In the genomic region with DNA sequence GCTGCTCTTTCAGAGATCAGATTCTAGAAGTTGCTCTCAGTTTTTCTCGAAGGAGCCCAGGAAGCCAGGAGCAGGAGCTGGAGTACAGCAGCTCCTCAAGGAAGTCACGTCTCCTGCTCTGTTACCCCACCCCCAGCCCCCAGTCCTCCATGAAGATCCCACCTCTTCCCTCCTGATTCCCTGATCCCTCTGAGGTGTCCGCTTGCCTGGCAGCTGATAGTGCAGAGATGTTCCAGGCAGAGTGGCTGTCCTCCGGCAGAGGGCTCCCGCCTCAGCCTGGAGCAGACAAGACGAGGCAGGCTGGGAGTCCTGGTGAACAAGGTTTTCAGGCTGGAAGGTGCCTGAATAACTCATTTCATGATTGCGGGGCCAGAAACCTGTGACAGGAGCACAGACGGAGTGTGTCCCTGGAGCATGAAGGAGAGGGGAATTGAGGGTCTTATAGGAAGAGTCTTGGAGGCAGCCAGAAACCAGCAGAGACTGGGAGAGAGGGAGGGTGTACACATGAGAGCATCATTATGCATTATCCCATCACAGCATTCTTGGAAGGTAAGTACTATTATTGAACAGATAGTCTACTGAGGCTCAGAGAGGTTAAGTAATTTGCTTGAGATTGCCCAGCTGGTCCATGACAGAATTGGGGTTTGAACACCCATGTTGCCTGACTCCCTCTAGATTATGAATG, we compare ENCODE assay signal across 8 cellular contexts. TPM values are rescaled to one million over a fixed set of nuclear protein-coding genes. Genes with fewer than 3 reads are reported as not detected.
DNase-seq lines count a peak whose midpoint lies in the region; ATAC-seq and TF ChIP-seq lines count a peak whose summit lies in the region.

No MANE protein-coding gene starts in this region.

- H3K4me1 ChIP-seq in body of pancreas (no peaks in the 10 kb centered on the region), OCI-LY7 (ENCODE audit: insufficient read depth, low read length, poor library complexity, severe bottlenecking) (no peaks in the 10 kb centered on the region)

- no peaks in the 10 kb centered on the region for H3K9me2 ChIP-seq in OCI-LY7 (ENCODE audit: insufficient read depth, low read length)

- TF ChIP-seq CTCF in body of pancreas (IDR thresholded peaks at IDR 0.05) (peak in 6 of 7 experiments; percentile 13 to 28 (median 21)), OCI-LY7 (conservative IDR thresholded peaks at IDR 0.05; ENCODE audit: low read length) (no peak)

- intact Hi-C loops in body of pancreas (cut with DNase I) = no loop called here
- intact Hi-C loops in OCI-LY7 (cut with micrococcal nuclease; ENCODE audit: unreplicated experiment) = no loop called here

- H3K36me3 ChIP-seq in body of pancreas (replicated peaks in 1 of 2; ENCODE audit: insufficient read depth in 1 of 2, low read depth in 2 of 2) (no peaks in the 10 kb centered on the region), OCI-LY7 (ENCODE audit: insufficient read depth, low read length) (no peaks in the 10 kb centered on the region)

- no peaks in the 10 kb centered on the region for H3K9me3 ChIP-seq in body of pancreas
- no peaks in the 10 kb centered on the region for H3K9me3 ChIP-seq in OCI-LY7 (ENCODE audit: low read length)

- peak; percentile 4 to 24 for DNase-seq in stimulated activated CD4-positive, alpha-beta T cell treated with anti-CD3 and anti-CD28 coated beads, Interleukin-15, amount 100 ng/mL, for 48 hours (ENCODE audit: low read depth in 2 of 2)
- DNase-seq in stimulated activated CD4-positive, alpha-beta T cell treated with anti-CD3 and anti-CD28 coated beads, Interleukin-12 subunit alpha, Interleukin-12 subunit beta, amount 100 ng/mL, for 4 hours = no peak
- DNase-seq in NCI-H69 (lab: John Stamatoyannopoulos, UW) = peak; percentile 85
- DNase-seq in body of pancreas = peak; percentile 15 to 40 (median 36)
- DNase-seq in iPS DF 19.7 (ENCODE audit: low read depth, low spot score) = peak; percentile 23
- peak; percentile 68 for DNase-seq in renal cortical epithelial cell (ENCODE audit: low read depth)
- DNase-seq in OCI-LY7 (ENCODE audit: low spot score) = no peak
- no peak for DNase-seq in DMS79 (lab: John Stamatoyannopoulos, UW)

- 2 to 3% methylated on average over 4 to 8 of the region's 8 CpGs for WGBS in body of pancreas, 2 donors

- no peaks in the 10 kb centered on the region for H4K20me1 ChIP-seq in OCI-LY7 (ENCODE audit: insufficient read depth, low read length)

- no peaks in the 10 kb centered on the region for H3K79me2 ChIP-seq in OCI-LY7 (ENCODE audit: insufficient read depth, low read depth, low read length)

- H3K4me2 ChIP-seq in OCI-LY7 (ENCODE audit: low read length) = no peak overlapping the region

- no peak for ATAC-seq in body of pancreas

- H3K4me3 ChIP-seq in body of pancreas (no peak overlapping the region), OCI-LY7 (ENCODE audit: low read depth, low read length, poor library complexity, severe bottlenecking) (no peak overlapping the region)

- no peak overlapping the region for H3K27ac ChIP-seq in body of pancreas
- H3K27ac ChIP-seq in OCI-LY7 (ENCODE audit: low read depth, low read length, poor library complexity, severe bottlenecking) = no peak overlapping the region

- no peaks in the 10 kb centered on the region for H3K27me3 ChIP-seq in body of pancreas

- no peak overlapping the region for H2AFZ ChIP-seq in OCI-LY7 (ENCODE audit: low read length)

- CTCF ChIA-PET in OCI-LY7 (lab: Charles Lee; ENCODE audit: unreplicated experiment) = interaction anchor here (0.5 kb wide), 1 partner anchor 247 kb away, joined by 4 read pairs; no protein-coding TSS in a partner anchor

- POLR2A ChIA-PET in OCI-LY7 (lab: Charles Lee) = interaction anchor here (0.6 kb wide), 1 partner anchor 735 kb away, joined by 4 read pairs; no protein-coding TSS in a partner anchor

- BruUV-seq in OCI-LY7 (replicated peaks; lab: Mats Ljungman, UMichigan) = no TSS peak

- no peak for TF ChIP-seq POLR2A in body of pancreas (IDR thresholded peaks at IDR 0.05)

RNA-seq across cellular contexts. Expression of gene HRH1, which starts 1.2 kb away (rescaled TPM):
- total RNA-seq in body of pancreas (under 1 TPM; 0.66 to 0.78 TPM), renal cortical epithelial cell (23.8 and 80.7 TPM in 2 replicates), OCI-LY7 (2022) (not detected in 2 replicates)
- not detected in 2 replicates for total RNA-seq in OCI-LY7 (2014; rRNA removed; shearing (Covaris generic))

Comparison
In these comparisons a context has a peak if more than half of its experiments do, and no peak if none do; other contexts are left out.
1. DNase-seq: peak in stimulated activated CD4-positive, alpha-beta T cell treated with anti-CD3 and anti-CD28 coated beads, Interleukin-15, amount 100 ng/mL, for 48 hours (2 of 2), NCI-H69 (single experiment), body of pancreas (4 of 4), iPS DF 19.7 (single experiment) and renal cortical epithelial cell (single experiment); none in stimulated activated CD4-positive, alpha-beta T cell treated with anti-CD3 and anti-CD28 coated beads, Interleukin-12 subunit alpha, Interleukin-12 subunit beta, amount 100 ng/mL, for 4 hours (single experiment), OCI-LY7 (single experiment) and DMS79 (single experiment).
2. RNA of gene HRH1, which starts 1.2 kb away (total RNA-seq): 23.8 to 80.7 TPM in renal cortical epithelial cell; 0.66 to 0.78 TPM in body of pancreas and not detected in OCI-LY7; every median in the first group is over 10 times any median in the second.